7 cellular contexts compared by ENCODE assay signal in the genomic region with DNA sequence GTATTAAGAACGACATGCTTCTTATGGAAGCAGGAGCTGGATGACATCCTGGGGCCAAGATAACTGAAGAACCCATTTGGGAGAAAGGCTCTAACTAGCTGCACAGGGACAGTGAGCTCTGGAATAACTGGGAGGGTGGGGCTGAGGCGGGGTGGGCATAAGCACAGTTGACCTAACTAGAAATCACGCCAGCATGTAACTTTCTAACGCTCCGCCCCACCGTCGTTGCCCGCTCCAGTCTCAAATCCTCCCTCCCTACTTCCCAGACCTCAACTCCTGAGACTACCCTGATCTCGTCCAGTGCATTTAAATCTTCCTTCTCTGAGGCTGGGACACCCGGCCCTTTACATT. TPM values are rescaled to one million over a fixed set of nuclear protein-coding genes. Genes with fewer than 3 reads are reported as not detected.
DNase-seq lines count a peak whose midpoint lies in the region; ATAC-seq and TF ChIP-seq lines count a peak whose summit lies in the region.

No MANE protein-coding gene starts in this region.

- H3K79me2 ChIP-seq in GM23338 (replicated peaks; ENCODE audit: insufficient read depth) (peaks cover 29% of the 10 kb centered on the region), hepatocyte (peaks cover 12% of the 10 kb centered on the region)

- DNase-seq in GM23338 (ENCODE audit: low spot score), result no peak
- no peak for DNase-seq in T-helper 17 cell
- DNase-seq in hepatocyte (ENCODE audit: low spot score), result peak; percentile 31
- no peak for DNase-seq in spleen
- DNase-seq in DMS79 (lab: John Stamatoyannopoulos, UW), result no peak
- DNase-seq in amygdala (lab: John Stamatoyannopoulos, UW), result no peak

- peaks cover 9% of the 10 kb centered on the region for H3K27me3 Mint-ChIP-seq in GM23338 (ENCODE audit: insufficient read depth, low read depth, poor library complexity)
- H3K27me3 Mint-ChIP-seq in T-helper 17 cell, result no peaks in the 10 kb centered on the region

- H3K36me3 Mint-ChIP-seq in GM23338 (ENCODE audit: low read depth) (peaks cover 44% of the 10 kb centered on the region), T-helper 17 cell (ENCODE audit: low read depth) (peaks cover 10% of the 10 kb centered on the region)

- H3F3A ChIP-seq in GM23338 (replicated peaks; ENCODE audit: low read depth), result peaks cover 22% of the 10 kb centered on the region; the same call in 1 of the 2 replicates

- H3K27ac ChIP-seq in GM23338 (ENCODE audit: low read depth) (no peak overlapping the region), hepatocyte (no peak overlapping the region), spleen (peak overlapping the region in 6 of 8 donors; percentile 51 to 81 (median 66))

- peak overlapping the region; percentile 84 for H3K4me2 ChIP-seq in GM23338
- H3K4me2 ChIP-seq in hepatocyte, result peak overlapping the region; percentile 96

- H2AFZ ChIP-seq in GM23338 (no peak overlapping the region), hepatocyte (peak overlapping the region; percentile 77)

- H3K9me3 Mint-ChIP-seq in GM23338, result peaks cover 9% of the 10 kb centered on the region; the same call in 2 of the 3 replicates

- H3K9me3 ChIP-seq in T-helper 17 cell (ENCODE audit: control insufficient read depth, low read length, poor library complexity, severe bottlenecking) (no peaks in the 10 kb centered on the region), hepatocyte (ENCODE audit: low read depth) (no peaks in the 10 kb centered on the region), spleen (no peaks in the 10 kb centered on the region)

- under 1% methylated on average over 10 of the region's 10 CpGs for WGBS in hepatocyte (ENCODE audit: low lambda C conversion rate, missing lambda C conversion rate)
- 0 to 1% (median 1%) methylated on average over 10 of the region's 10 CpGs for WGBS in spleen, 5 donors

- intact Hi-C loops in spleen (cut with DNase I; ENCODE audit: low total_unique reads), result loop anchor here (5.0 kb wide), 1 partner anchor 143 kb away; no protein-coding TSS in a partner anchor

- H3K27ac Mint-ChIP-seq in GM23338 (peak overlapping the region; percentile 97), T-helper 17 cell (peak overlapping the region; percentile 99)

- no peak; the same call in 2 of the 3 replicates for ATAC-seq in GM23338
- ATAC-seq in T-helper 17 cell, result no peak
- no peak for ATAC-seq in HG02840 (IDR thresholded peaks at IDR 0.05; ENCODE audit: low FRiP score, unreplicated experiment)

- H3K4me3 ChIP-seq in GM23338, result peak overlapping the region; percentile 68
- peak overlapping the region; percentile 77 for H3K4me3 ChIP-seq in hepatocyte
- H3K4me3 ChIP-seq in spleen, result peak overlapping the region; percentile 66 to 92 (median 84)

- no peak for TF ChIP-seq POLR2A in spleen (IDR thresholded peaks at IDR 0.05)

- H3K4me1 Mint-ChIP-seq in GM23338, result peaks cover 2% of the 10 kb centered on the region; the same call in 1 of the 3 replicates
- H3K4me1 Mint-ChIP-seq in T-helper 17 cell, result peaks cover 22% of the 10 kb centered on the region

- H4K20me1 ChIP-seq in GM23338 (replicated peaks; ENCODE audit: insufficient read depth), result 0 out of 2 replicates have a peak, but pooled peaks cover 8% of the 10 kb centered on the region
- no peaks in the 10 kb centered on the region for H4K20me1 ChIP-seq in hepatocyte (ENCODE audit: insufficient read depth, poor library complexity, severe bottlenecking)

- peak overlapping the region; percentile 99 for H3K4me3 Mint-ChIP-seq in GM23338
- H3K4me3 Mint-ChIP-seq in T-helper 17 cell, result peak overlapping the region; percentile 100

- no peak for TF ChIP-seq CTCF in GM23338 (conservative IDR thresholded peaks at IDR 0.05; ENCODE audit: low read depth in 2 of 2)
- no peak for TF ChIP-seq CTCF in hepatocyte (IDR thresholded peaks at IDR 0.05; ENCODE audit: poor library complexity)
- no peak for TF ChIP-seq CTCF in spleen (IDR thresholded peaks at IDR 0.05 in 8 of 11, conservative IDR thresholded peaks at IDR 0.05 in 3 of 11)

- H3K4me1 ChIP-seq in GM23338 (ENCODE audit: insufficient read depth) (peaks cover 5% of the 10 kb centered on the region; the same call in 1 of the 2 replicates), hepatocyte (ENCODE audit: insufficient read depth) (peaks cover 3% of the 10 kb centered on the region), spleen (peaks cover 6 to 36% (median 23%) of the 10 kb centered on the region in 6 donors)

- H3K9me2 ChIP-seq in GM23338 (ENCODE audit: insufficient read depth) (no peaks in the 10 kb centered on the region), hepatocyte (replicated peaks; ENCODE audit: insufficient read depth) (no peaks in the 10 kb centered on the region)

- no peaks in the 10 kb centered on the region for H3K27me3 ChIP-seq in GM23338 (ENCODE audit: insufficient read depth)
- H3K27me3 ChIP-seq in hepatocyte, result no peaks in the 10 kb centered on the region
- no peaks in the 10 kb centered on the region for H3K27me3 ChIP-seq in spleen (replicated peaks in 1 of 7)

- H3K36me3 ChIP-seq in GM23338 (ENCODE audit: insufficient read depth) (peaks cover 32% of the 10 kb centered on the region), hepatocyte (replicated peaks; ENCODE audit: insufficient read depth, low read depth) (no peaks in the 10 kb centered on the region), spleen (peaks cover 0 to 39% (median 38%) of the 10 kb centered on the region in 6 donors)

TF ChIP-seq in GM23338, 12 proteins besides CTCF, POLR2A, EP300 and RAD21 (continues in another document):
- no peak for TF ChIP-seq JUNB (IDR thresholded peaks at IDR 0.05; ENCODE audit: unreplicated experiment)
- TF ChIP-seq NANOG (IDR thresholded peaks at IDR 0.05; ENCODE audit: borderline replicate concordance), result no peak
- TF ChIP-seq, protein P1, sequence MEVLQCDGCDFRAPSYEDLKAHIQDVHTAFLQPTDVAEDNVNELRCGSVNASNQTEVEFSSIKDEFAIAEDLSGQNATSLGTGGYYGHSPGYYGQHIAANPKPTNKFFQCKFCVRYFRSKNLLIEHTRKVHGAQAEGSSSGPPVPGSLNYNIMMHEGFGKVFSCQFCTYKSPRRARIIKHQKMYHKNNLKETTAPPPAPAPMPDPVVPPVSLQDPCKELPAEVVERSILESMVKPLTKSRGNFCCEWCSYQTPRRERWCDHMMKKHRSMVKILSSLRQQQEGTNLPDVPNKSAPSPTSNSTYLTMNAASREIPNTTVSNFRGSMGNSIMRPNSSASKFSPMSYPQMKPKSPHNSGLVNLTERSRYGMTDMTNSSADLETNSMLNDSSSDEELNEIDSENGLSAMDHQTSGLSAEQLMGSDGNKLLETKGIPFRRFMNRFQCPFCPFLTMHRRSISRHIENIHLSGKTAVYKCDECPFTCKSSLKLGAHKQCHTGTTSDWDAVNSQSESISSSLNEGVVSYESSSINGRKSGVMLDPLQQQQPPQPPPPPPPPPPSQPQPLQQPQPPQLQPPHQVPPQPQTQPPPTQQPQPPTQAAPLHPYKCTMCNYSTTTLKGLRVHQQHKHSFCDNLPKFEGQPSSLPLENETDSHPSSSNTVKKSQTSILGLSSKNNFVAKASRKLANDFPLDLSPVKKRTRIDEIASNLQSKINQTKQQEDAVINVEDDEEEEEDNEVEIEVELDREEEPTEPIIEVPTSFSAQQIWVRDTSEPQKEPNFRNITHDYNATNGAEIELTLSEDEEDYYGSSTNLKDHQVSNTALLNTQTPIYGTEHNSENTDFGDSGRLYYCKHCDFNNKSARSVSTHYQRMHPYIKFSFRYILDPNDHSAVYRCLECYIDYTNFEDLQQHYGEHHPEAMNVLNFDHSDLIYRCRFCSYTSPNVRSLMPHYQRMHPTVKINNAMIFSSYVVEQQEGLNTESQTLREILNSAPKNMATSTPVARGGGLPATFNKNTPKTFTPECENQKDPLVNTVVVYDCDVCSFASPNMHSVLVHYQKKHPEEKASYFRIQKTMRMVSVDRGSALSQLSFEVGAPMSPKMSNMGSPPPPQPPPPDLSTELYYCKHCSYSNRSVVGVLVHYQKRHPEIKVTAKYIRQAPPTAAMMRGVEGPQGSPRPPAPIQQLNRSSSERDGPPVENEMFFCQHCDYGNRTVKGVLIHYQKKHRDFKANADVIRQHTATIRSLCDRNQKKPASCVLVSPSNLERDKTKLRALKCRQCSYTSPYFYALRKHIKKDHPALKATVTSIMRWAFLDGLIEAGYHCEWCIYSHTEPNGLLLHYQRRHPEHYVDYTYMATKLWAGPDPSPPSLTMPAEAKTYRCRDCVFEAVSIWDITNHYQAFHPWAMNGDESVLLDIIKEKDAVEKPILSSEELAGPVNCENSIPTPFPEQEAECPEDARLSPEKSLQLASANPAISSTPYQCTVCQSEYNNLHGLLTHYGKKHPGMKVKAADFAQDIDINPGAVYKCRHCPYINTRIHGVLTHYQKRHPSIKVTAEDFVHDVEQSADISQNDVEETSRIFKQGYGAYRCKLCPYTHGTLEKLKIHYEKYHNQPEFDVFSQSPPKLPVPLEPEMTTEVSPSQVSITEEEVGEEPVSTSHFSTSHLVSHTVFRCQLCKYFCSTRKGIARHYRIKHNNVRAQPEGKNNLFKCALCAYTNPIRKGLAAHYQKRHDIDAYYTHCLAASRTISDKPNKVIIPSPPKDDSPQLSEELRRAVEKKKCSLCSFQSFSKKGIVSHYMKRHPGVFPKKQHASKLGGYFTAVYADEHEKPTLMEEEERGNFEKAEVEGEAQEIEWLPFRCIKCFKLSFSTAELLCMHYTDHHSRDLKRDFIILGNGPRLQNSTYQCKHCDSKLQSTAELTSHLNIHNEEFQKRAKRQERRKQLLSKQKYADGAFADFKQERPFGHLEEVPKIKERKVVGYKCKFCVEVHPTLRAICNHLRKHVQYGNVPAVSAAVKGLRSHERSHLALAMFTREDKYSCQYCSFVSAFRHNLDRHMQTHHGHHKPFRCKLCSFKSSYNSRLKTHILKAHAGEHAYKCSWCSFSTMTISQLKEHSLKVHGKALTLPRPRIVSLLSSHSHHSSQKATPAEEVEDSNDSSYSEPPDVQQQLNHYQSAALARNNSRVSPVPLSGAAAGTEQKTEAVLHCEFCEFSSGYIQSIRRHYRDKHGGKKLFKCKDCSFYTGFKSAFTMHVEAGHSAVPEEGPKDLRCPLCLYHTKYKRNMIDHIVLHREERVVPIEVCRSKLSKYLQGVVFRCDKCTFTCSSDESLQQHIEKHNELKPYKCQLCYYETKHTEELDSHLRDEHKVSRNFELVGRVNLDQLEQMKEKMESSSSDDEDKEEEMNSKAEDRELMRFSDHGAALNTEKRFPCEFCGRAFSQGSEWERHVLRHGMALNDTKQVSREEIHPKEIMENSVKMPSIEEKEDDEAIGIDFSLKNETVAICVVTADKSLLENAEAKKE (CRISPR knock-in tag; IDR thresholded peaks at IDR 0.05), result no peak

RNA-seq across cellular contexts. Expression of a gene that starts 0.4 kb away (rescaled TPM):
- 211 and 215 TPM in 2 replicates for total RNA-seq in GM23338 (2014; rRNA removed; shearing (Covaris generic))
- 172 and 194 TPM in 2 replicates for polyA plus RNA-seq in GM23338 (2016; fragmentation: Nextera tagmentation; extraction: Ambion mirVana)
- total RNA-seq in T-helper 17 cell, result 10 to 100 TPM; 45.8 to 49.9 TPM
- 114 and 141 TPM in 2 replicates for total RNA-seq in hepatocyte
- 168 and 171 TPM in 2 replicates for polyA plus RNA-seq in hepatocyte
- 10 to 100 TPM; 49.4 to 84.1 (median 66.6) TPM for total RNA-seq in spleen
- polyA plus RNA-seq in spleen, result 100 to 1,000 TPM in 1 of 3 donors, 10 to 100 TPM in 2; 60.3 to 109 (median 95.5) TPM

RNA-seq across cellular contexts. Expression of a gene that starts 52.2 kb away (rescaled TPM):
- total RNA-seq in GM23338 (2014; rRNA removed; shearing (Covaris generic)), result 50.1 and 54.5 TPM in 2 replicates
- polyA plus RNA-seq in GM23338 (2016; fragmentation: Nextera tagmentation; extraction: Ambion mirVana), result 34.9 and 36.2 TPM in 2 replicates
- 10 to 100 TPM; 53.5 to 56.9 TPM for total RNA-seq in T-helper 17 cell
- 46.2 and 55.6 TPM in 2 replicates for total RNA-seq in hepatocyte
- polyA plus RNA-seq in hepatocyte, result 18.5 and 23.0 TPM in 2 replicates
- 10 to 100 TPM; 51.4 to 73.9 (median 57.5) TPM for total RNA-seq in spleen
- 10 to 100 TPM; 18.2 to 26.6 (median 23.3) TPM for polyA plus RNA-seq in spleen

Comparison
In these comparisons a context has a peak if more than half of its experiments do, and no peak if none do; other contexts are left out.
1. H3K27ac ChIP-seq: peak in spleen (6 of 8); none in GM23338 (single experiment) and hepatocyte (single experiment).
2. Peak in every context shown above with its lines, with median percentiles within 50 percentile points of each other: H3K4me3 ChIP-seq.